Comparison of ENCODE assay signal across 17 cellular contexts in genomic region chr5:56692359-56693219, GRCh38.
DNase-seq lines count a peak whose midpoint lies in the region; ATAC-seq and TF ChIP-seq lines count a peak whose summit lies in the region.
"Had no signal": no experiment of that assay in that cellular context is flagged by ENCODE, and none has a peak within 500 bp of the region (broad histone marks: within the 10 kb centered on the region; RNA-seq: fewer than 3 reads in every experiment).

No MANE protein-coding gene starts in this region.

- no peak overlapping the region for H3K4me2 ChIP-seq in GM23338
- H3K4me2 ChIP-seq: KMS-11, smooth muscle cell had no signal

- peaks cover 44% of the 10 kb centered on the region for H3K36me3 Mint-ChIP-seq in activated naive CD4-positive, alpha-beta T cell treated with anti-CD3 and anti-CD28 coated beads, Interleukin-2, amount 10 ng/mL, durations not matched to agents 7 days and 5 days
- peaks cover 24% of the 10 kb centered on the region for H3K36me3 Mint-ChIP-seq in T-helper 2 cell treated with Interferon-gamma antibody and Interleukin-4, amounts not matched to agents 5 μg/mL and 100 μg/mL, for 36 hours (ENCODE audit: low read depth)
- H3K36me3 Mint-ChIP-seq in stimulated activated naive B cell treated with anti-CD40 and anti-IgM and Interleukin-4, amounts not matched to agents 10 μg/mL and 1 μg/mL and 100 μg/mL, for 72 hours: peaks cover 0 to 2% of the 10 kb centered on the region in 2 donors
- no peaks in the 10 kb centered on the region for H3K36me3 Mint-ChIP-seq in GM23338 (ENCODE audit: low read depth)

- intact Hi-C loops in ascending aorta (cut with DNase I): no loop called here

- H3K27me3 Mint-ChIP-seq in activated naive CD4-positive, alpha-beta T cell treated with anti-CD3 and anti-CD28 coated beads, Interleukin-2, amount 10 ng/mL, durations not matched to agents 7 days and 5 days: peaks cover 5% of the 10 kb centered on the region
- no peaks in the 10 kb centered on the region for H3K27me3 Mint-ChIP-seq in T-helper 2 cell treated with Interferon-gamma antibody and Interleukin-4, amounts not matched to agents 5 μg/mL and 100 μg/mL, for 36 hours (ENCODE audit: low read depth)
- no peaks in the 10 kb centered on the region for H3K27me3 Mint-ChIP-seq in stimulated activated naive B cell treated with anti-CD40 and anti-IgM and Interleukin-4, amounts not matched to agents 10 μg/mL and 1 μg/mL and 100 μg/mL, for 72 hours
- no peaks in the 10 kb centered on the region for H3K27me3 Mint-ChIP-seq in GM23338 (ENCODE audit: insufficient read depth, low read depth, poor library complexity)

- H4K20me1 ChIP-seq in GM23338 (replicated peaks; ENCODE audit: insufficient read depth): no peaks in the 10 kb centered on the region

- no peaks in the 10 kb centered on the region for H3K9me3 ChIP-seq in ascending aorta
- H3K9me3 ChIP-seq: heart right ventricle had no signal

- TF ChIP-seq CTCF in GM23338 (conservative IDR thresholded peaks at IDR 0.05; ENCODE audit: low read depth in 2 of 2): no peak
- TF ChIP-seq CTCF in ascending aorta (IDR thresholded peaks at IDR 0.05): no peak

- no peak overlapping the region for H3K27ac ChIP-seq in GM23338 (ENCODE audit: low read depth)
- H3K27ac ChIP-seq in ascending aorta: no peak overlapping the region
- H3K27ac ChIP-seq: KMS-11 had no signal

- no peaks in the 10 kb centered on the region for H3F3A ChIP-seq in GM23338 (replicated peaks; ENCODE audit: low read depth)

- peak overlapping the region; percentile 88 for H3K27ac Mint-ChIP-seq in activated naive CD4-positive, alpha-beta T cell treated with anti-CD3 and anti-CD28 coated beads, Interleukin-2, amount 10 ng/mL, durations not matched to agents 7 days and 5 days
- H3K27ac Mint-ChIP-seq in T-helper 2 cell treated with Interferon-gamma antibody and Interleukin-4, amounts not matched to agents 5 μg/mL and 100 μg/mL, for 36 hours: peak overlapping the region; percentile 83
- H3K27ac Mint-ChIP-seq in stimulated activated naive B cell treated with anti-CD40 and anti-IgM and Interleukin-4, amounts not matched to agents 10 μg/mL and 1 μg/mL and 100 μg/mL, for 72 hours: no peak overlapping the region
- no peak overlapping the region for H3K27ac Mint-ChIP-seq in GM23338

- peaks cover 17% of the 10 kb centered on the region for H3K9me3 Mint-ChIP-seq in activated naive CD4-positive, alpha-beta T cell treated with anti-CD3 and anti-CD28 coated beads, Interleukin-2, amount 10 ng/mL, durations not matched to agents 7 days and 5 days
- peaks cover 13% of the 10 kb centered on the region for H3K9me3 Mint-ChIP-seq in T-helper 2 cell treated with Interferon-gamma antibody and Interleukin-4, amounts not matched to agents 5 μg/mL and 100 μg/mL, for 36 hours
- peaks cover 0 to 2% of the 10 kb centered on the region in 2 donors for H3K9me3 Mint-ChIP-seq in stimulated activated naive B cell treated with anti-CD40 and anti-IgM and Interleukin-4, amounts not matched to agents 10 μg/mL and 1 μg/mL and 100 μg/mL, for 72 hours
- no peaks in the 10 kb centered on the region for H3K9me3 Mint-ChIP-seq in GM23338

- peaks cover 92% of the 10 kb centered on the region for H3K4me1 Mint-ChIP-seq in activated naive CD4-positive, alpha-beta T cell treated with anti-CD3 and anti-CD28 coated beads, Interleukin-2, amount 10 ng/mL, durations not matched to agents 7 days and 5 days
- H3K4me1 Mint-ChIP-seq in T-helper 2 cell treated with Interferon-gamma antibody and Interleukin-4, amounts not matched to agents 5 μg/mL and 100 μg/mL, for 36 hours (ENCODE audit: low read depth): peaks cover 69% of the 10 kb centered on the region
- H3K4me1 Mint-ChIP-seq in stimulated activated naive B cell treated with anti-CD40 and anti-IgM and Interleukin-4, amounts not matched to agents 10 μg/mL and 1 μg/mL and 100 μg/mL, for 72 hours: peaks cover 47 to 74% of the 10 kb centered on the region in 2 donors
- H3K4me1 Mint-ChIP-seq in GM23338: peaks cover 11% of the 10 kb centered on the region; the same call in 2 of the 3 replicates

- H3K27me3 ChIP-seq in GM23338 (ENCODE audit: insufficient read depth) (no peaks in the 10 kb centered on the region), ascending aorta (no peaks in the 10 kb centered on the region)
- H3K27me3 ChIP-seq: heart right ventricle had no signal

- peak overlapping the region; percentile 33 for H3K4me3 Mint-ChIP-seq in activated naive CD4-positive, alpha-beta T cell treated with anti-CD3 and anti-CD28 coated beads, Interleukin-2, amount 10 ng/mL, durations not matched to agents 7 days and 5 days
- H3K4me3 Mint-ChIP-seq in T-helper 2 cell treated with Interferon-gamma antibody and Interleukin-4, amounts not matched to agents 5 μg/mL and 100 μg/mL, for 36 hours: peak overlapping the region; percentile 73
- peak overlapping the region; percentile 19 to 22 for H3K4me3 Mint-ChIP-seq in stimulated activated naive B cell treated with anti-CD40 and anti-IgM and Interleukin-4, amounts not matched to agents 10 μg/mL and 1 μg/mL and 100 μg/mL, for 72 hours
- no peak overlapping the region for H3K4me3 Mint-ChIP-seq in GM23338

- DNase-seq in activated naive CD4-positive, alpha-beta T cell treated with anti-CD3 and anti-CD28 coated beads, Interleukin-2, amount 10 ng/mL, durations not matched to agents 7 days and 5 days: no peak
- no peak for DNase-seq in activated naive CD4-positive, alpha-beta T cell treated with anti-CD3 and anti-CD28 coated beads, Interleukin-2, amount 50 U/mL, for 16 hours
- no peak for DNase-seq in T-helper 2 cell treated with Interferon-gamma antibody and Interleukin-4, amounts not matched to agents 5 μg/mL and 100 μg/mL, for 36 hours (ENCODE audit: low spot score)
- DNase-seq in stimulated activated naive B cell treated with anti-CD40 and anti-IgM and Interleukin-4, amounts not matched to agents 10 μg/mL and 1 μg/mL and 100 μg/mL, for 72 hours: no peak
- no peak for DNase-seq in stimulated activated CD4-positive, alpha-beta T cell treated with anti-CD3 and anti-CD28 coated beads, Interleukin-15, amount 100 ng/mL, for 24 hours
- no peak for DNase-seq in GM23338 (ENCODE audit: low spot score)
- no peak for DNase-seq in ascending aorta (ENCODE audit: low spot score in 2 of 2)
- DNase-seq: EL, HCEC 1CT, heart right ventricle, left ventricle myocardium superior, NCI-H2081 treated with DMSO at 0.1 percent for 48 hours, OCI-M1, T-helper 9 cell had no signal

- no peak overlapping the region; the same call in 1 of the 2 replicates for H2AFZ ChIP-seq in GM23338

- H3K4me3 ChIP-seq in GM23338: no peak overlapping the region
- H3K4me3 ChIP-seq in ascending aorta: no peak overlapping the region
- H3K4me3 ChIP-seq: heart right ventricle, smooth muscle cell had no signal

- CTCF ChIA-PET in activated naive CD4-positive, alpha-beta T cell treated with anti-CD3 and anti-CD28 coated beads, Interleukin-2, amount 10 ng/mL, durations not matched to agents 7 days and 5 days (lab: Charles Lee): interaction anchor here (0.7 kb wide), 1 partner anchor 141 kb away, joined by 3 read pairs; no protein-coding TSS in a partner anchor

- peak; percentile 62 for ATAC-seq in GM21786 (IDR thresholded peaks at IDR 0.05; ENCODE audit: unreplicated experiment)
- peak in 1 of 2 donors; percentile 28 for ATAC-seq in stimulated activated naive B cell treated with anti-CD40 and anti-IgM and Interleukin-4, amounts not matched to agents 10 μg/mL and 1 μg/mL and 100 μg/mL, for 72 hours (replicated peaks)
- no peak for ATAC-seq in GM23338
- ATAC-seq: heart right ventricle, left ventricle myocardium superior had no signal

- H3K36me3 ChIP-seq in GM23338 (ENCODE audit: insufficient read depth) (no peaks in the 10 kb centered on the region), ascending aorta (no peaks in the 10 kb centered on the region)
- H3K36me3 ChIP-seq: heart right ventricle had no signal

- no peaks in the 10 kb centered on the region for H3K79me2 ChIP-seq in GM23338 (replicated peaks; ENCODE audit: insufficient read depth)

- H3K4me1 ChIP-seq in GM23338 (ENCODE audit: insufficient read depth) (peaks cover 2% of the 10 kb centered on the region; the same call in 1 of the 2 replicates), ascending aorta (no peaks in the 10 kb centered on the region)

- no peaks in the 10 kb centered on the region for H3K9me2 ChIP-seq in GM23338 (ENCODE audit: insufficient read depth)

TF ChIP-seq in GM23338, 12 proteins besides CTCF, POLR2A, EP300 and RAD21 (continues in another document):
- TF ChIP-seq STAT1 (IDR thresholded peaks at IDR 0.05; ENCODE audit: unreplicated experiment) (no peak), JUNB (IDR thresholded peaks at IDR 0.05; ENCODE audit: unreplicated experiment) (no peak), ETS1 (IDR thresholded peaks at IDR 0.05) (no peak), ZNF114 (CRISPR knock-in tag; IDR thresholded peaks at IDR 0.05) (no peak), EZH2 (IDR thresholded peaks at IDR 0.05; ENCODE audit: low read depth, unreplicated experiment) (no peak), CREB1 (CRISPR knock-in tag; IDR thresholded peaks at IDR 0.05; ENCODE audit: low read depth) (no peak), EZH2phosphoT487 (IDR thresholded peaks at IDR 0.05; ENCODE audit: unreplicated experiment) (no peak)

Comparison
In these comparisons a context has a peak if more than half of its experiments do, and no peak if none do; other contexts are left out.
1. H3K27ac Mint-ChIP-seq: peak in activated naive CD4-positive, alpha-beta T cell treated with anti-CD3 and anti-CD28 coated beads, Interleukin-2, amount 10 ng/mL, durations not matched to agents 7 days and 5 days (single experiment) and T-helper 2 cell treated with Interferon-gamma antibody and Interleukin-4, amounts not matched to agents 5 μg/mL and 100 μg/mL, for 36 hours (single experiment); none in stimulated activated naive B cell treated with anti-CD40 and anti-IgM and Interleukin-4, amounts not matched to agents 10 μg/mL and 1 μg/mL and 100 μg/mL, for 72 hours (single experiment) and GM23338 (single experiment).